14 cellular contexts compared by ENCODE assay signal in the genomic region with DNA sequence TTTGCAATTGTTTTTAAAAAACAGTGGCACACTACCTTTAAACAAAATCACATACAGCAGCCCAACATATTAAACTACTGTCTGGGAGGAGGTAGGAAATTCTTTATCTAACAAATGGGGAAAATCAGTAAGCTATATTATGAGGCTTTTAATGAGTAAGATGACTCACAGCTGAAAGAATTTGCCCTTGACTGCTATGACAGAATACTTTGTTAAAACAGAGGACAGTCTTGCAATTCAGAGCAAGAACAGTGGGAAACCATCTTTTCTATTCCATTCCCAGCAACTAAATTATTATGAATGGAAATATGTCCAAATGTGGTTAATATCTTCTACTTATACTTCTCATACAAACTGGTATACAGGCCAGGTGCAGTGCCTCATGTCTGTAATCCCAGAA. TPM values are rescaled to one million over a fixed set of nuclear protein-coding genes. Genes with fewer than 3 reads are reported as not detected.
DNase-seq lines count a peak whose midpoint lies in the region; ATAC-seq, FAIRE-seq and TF ChIP-seq lines count a peak whose summit lies in the region.
"Had no signal": no experiment of that assay in that cellular context is flagged by ENCODE, and none has a peak within 500 bp of the region (broad histone marks: within the 10 kb centered on the region; RNA-seq: fewer than 3 reads in every experiment).

No MANE protein-coding gene starts in this region.

- intact Hi-C loops in left colon (cut with DNase I, micrococcal nuclease) = no loop called here
- intact Hi-C loops in CD8-positive, alpha-beta T cell (cut with DNase I, micrococcal nuclease) = no loop called here

- ATAC-seq in left colon = peak; percentile 46
- no peak for ATAC-seq in CD8-positive, alpha-beta T cell
- ATAC-seq in GM21825 (IDR thresholded peaks at IDR 0.05; ENCODE audit: unreplicated experiment) = no peak

- H3K27me3 Mint-ChIP-seq in CD8-positive, alpha-beta T cell (ENCODE audit: low read depth) = no peaks in the 10 kb centered on the region
- H3K27me3 Mint-ChIP-seq: activated naive CD8-positive, alpha-beta T cell had no signal

- CTCF ChIA-PET in AG04450 (lab: Charles Lee) = no interaction called here
- CTCF ChIA-PET in CD8-positive, alpha-beta T cell (lab: Charles Lee) = no interaction called here

- no peak overlapping the region for H3K27ac Mint-ChIP-seq in CD8-positive, alpha-beta T cell
- H3K27ac Mint-ChIP-seq: activated naive CD8-positive, alpha-beta T cell had no signal

- DNase-seq in AG04450 (ENCODE audit: low read depth, low spot score) (peak; percentile 18), cardiac fibroblast (ENCODE audit: low read depth in 2 of 2) (peak; percentile 54 to 61), left colon (no peak), GM12891 (ENCODE audit: insufficient read length, low spot score) (no peak), KG1 (lab: John Stamatoyannopoulos, UW) (no peak)
- DNase-seq in CD8-positive, alpha-beta T cell = no peak
- DNase-seq: left ventricle myocardium inferior, NCI-H187 treated with DMSO at 0.1 percent for 48 hours, posterior cingulate gyrus, substantia nigra had no signal

- no peaks in the 10 kb centered on the region for H3K9me3 ChIP-seq in AG04450 (ENCODE audit: control insufficient read depth, insufficient read depth, low read length)
- H3K9me3 ChIP-seq in CD8-positive, alpha-beta T cell (ENCODE audit: low read length) = no peaks in the 10 kb centered on the region
- H3K9me3 ChIP-seq: BLaER1, left ventricle myocardium inferior had no signal

- H3K4me3 ChIP-seq in AG04450 (ENCODE audit: low read depth, low read length) = no peak overlapping the region
- H3K4me3 ChIP-seq in cardiac fibroblast (replicated peaks in 1 of 2; ENCODE audit: low read depth in 2 of 2, low read length in 2 of 2) = no peak overlapping the region
- H3K4me3 ChIP-seq in CD8-positive, alpha-beta T cell (ENCODE audit: low read depth, low read length) = no peak overlapping the region
- H3K4me3 ChIP-seq: BLaER1, left ventricle myocardium inferior had no signal

- no peak overlapping the region for H3K4me3 Mint-ChIP-seq in CD8-positive, alpha-beta T cell
- H3K4me3 Mint-ChIP-seq: activated naive CD8-positive, alpha-beta T cell had no signal

- H3K27ac ChIP-seq in AG04450 (ENCODE audit: low read depth, low read length) = no peak overlapping the region
- H3K27ac ChIP-seq in CD8-positive, alpha-beta T cell (ENCODE audit: low read depth, low read length) = no peak overlapping the region
- H3K27ac ChIP-seq: BLaER1, left ventricle myocardium inferior had no signal

- no peaks in the 10 kb centered on the region for H3K9me3 Mint-ChIP-seq in CD8-positive, alpha-beta T cell

- POLR2A ChIA-PET in AG04450 (lab: Yijun Ruan, JAX) = no interaction called here
- POLR2A ChIA-PET in CD8-positive, alpha-beta T cell (lab: Charles Lee) = no interaction called here

- no peak for FAIRE-seq in GM12891 (lab: Jason Lieb, UNC)

- H3K27me3 ChIP-seq in AG04450 (ENCODE audit: control insufficient read depth, insufficient read depth, low read length) = no peaks in the 10 kb centered on the region
- H3K27me3 ChIP-seq in CD8-positive, alpha-beta T cell (ENCODE audit: insufficient read depth, low read length) = no peaks in the 10 kb centered on the region
- H3K27me3 ChIP-seq: BLaER1 had no signal

- no peaks in the 10 kb centered on the region for H3K4me1 Mint-ChIP-seq in CD8-positive, alpha-beta T cell (ENCODE audit: low read depth)

- no peaks in the 10 kb centered on the region for H3K36me3 ChIP-seq in CD8-positive, alpha-beta T cell (ENCODE audit: insufficient read depth, low read length)
- H3K36me3 ChIP-seq: BLaER1, left ventricle myocardium inferior had no signal

- TF ChIP-seq RAD21 in Ishikawa (IDR thresholded peaks at IDR 0.05; ENCODE audit: low read depth) = no peak

- no peak for TF ChIP-seq EP300 in Ishikawa (IDR thresholded peaks at IDR 0.05; ENCODE audit: borderline replicate concordance)

- TF ChIP-seq POLR2A in GM12891 (IDR thresholded peaks at IDR 0.05; ENCODE audit: low read depth, low read length) = no peak

- TF ChIP-seq CTCF in AG04450 (IDR thresholded peaks at IDR 0.05; ENCODE audit: low read depth, low read length) = no peak
- TF ChIP-seq CTCF in cardiac fibroblast (IDR thresholded peaks at IDR 0.05; ENCODE audit: low read depth, low read length) = no peak
- TF ChIP-seq CTCF in CD8-positive, alpha-beta T cell (IDR thresholded peaks at IDR 0.05) = no peak

- H3K36me3 Mint-ChIP-seq in CD8-positive, alpha-beta T cell = no peaks in the 10 kb centered on the region
- H3K36me3 Mint-ChIP-seq: activated naive CD8-positive, alpha-beta T cell had no signal

- no peaks in the 10 kb centered on the region for H3K4me1 ChIP-seq in CD8-positive, alpha-beta T cell (ENCODE audit: insufficient read depth, low read length)
- H3K4me1 ChIP-seq: BLaER1 had no signal

TF ChIP-seq in Ishikawa, 13 proteins besides CTCF, POLR2A, EP300 and RAD21:
- TF ChIP-seq TEAD4 (IDR thresholded peaks at IDR 0.05) = peak; percentile 34; the same call in 1 of the 2 replicates
- TF ChIP-seq, protein P1, sequence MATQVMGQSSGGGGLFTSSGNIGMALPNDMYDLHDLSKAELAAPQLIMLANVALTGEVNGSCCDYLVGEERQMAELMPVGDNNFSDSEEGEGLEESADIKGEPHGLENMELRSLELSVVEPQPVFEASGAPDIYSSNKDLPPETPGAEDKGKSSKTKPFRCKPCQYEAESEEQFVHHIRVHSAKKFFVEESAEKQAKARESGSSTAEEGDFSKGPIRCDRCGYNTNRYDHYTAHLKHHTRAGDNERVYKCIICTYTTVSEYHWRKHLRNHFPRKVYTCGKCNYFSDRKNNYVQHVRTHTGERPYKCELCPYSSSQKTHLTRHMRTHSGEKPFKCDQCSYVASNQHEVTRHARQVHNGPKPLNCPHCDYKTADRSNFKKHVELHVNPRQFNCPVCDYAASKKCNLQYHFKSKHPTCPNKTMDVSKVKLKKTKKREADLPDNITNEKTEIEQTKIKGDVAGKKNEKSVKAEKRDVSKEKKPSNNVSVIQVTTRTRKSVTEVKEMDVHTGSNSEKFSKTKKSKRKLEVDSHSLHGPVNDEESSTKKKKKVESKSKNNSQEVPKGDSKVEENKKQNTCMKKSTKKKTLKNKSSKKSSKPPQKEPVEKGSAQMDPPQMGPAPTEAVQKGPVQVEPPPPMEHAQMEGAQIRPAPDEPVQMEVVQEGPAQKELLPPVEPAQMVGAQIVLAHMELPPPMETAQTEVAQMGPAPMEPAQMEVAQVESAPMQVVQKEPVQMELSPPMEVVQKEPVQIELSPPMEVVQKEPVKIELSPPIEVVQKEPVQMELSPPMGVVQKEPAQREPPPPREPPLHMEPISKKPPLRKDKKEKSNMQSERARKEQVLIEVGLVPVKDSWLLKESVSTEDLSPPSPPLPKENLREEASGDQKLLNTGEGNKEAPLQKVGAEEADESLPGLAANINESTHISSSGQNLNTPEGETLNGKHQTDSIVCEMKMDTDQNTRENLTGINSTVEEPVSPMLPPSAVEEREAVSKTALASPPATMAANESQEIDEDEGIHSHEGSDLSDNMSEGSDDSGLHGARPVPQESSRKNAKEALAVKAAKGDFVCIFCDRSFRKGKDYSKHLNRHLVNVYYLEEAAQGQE (IDR thresholded peaks at IDR 0.05; ENCODE audit: low read depth) = no peak

TF ChIP-seq in GM12891, 5 proteins besides CTCF, POLR2A, EP300 and RAD21:
- TF ChIP-seq POU2F2 (IDR thresholded peaks at IDR 0.05; ENCODE audit: low read depth, low read length) (no peak), PAX5 (IDR thresholded peaks at IDR 0.05; ENCODE audit: insufficient read depth, low read length, severe bottlenecking) (no peak), SPI1 (IDR thresholded peaks at IDR 0.05; ENCODE audit: low read depth, low read length) (no peak)

RNA-seq across cellular contexts. Expression of a gene that starts 49.2 kb away (rescaled TPM):
- polyA plus RNA-seq in AG04450 (2011; rRNA removed) = 10.0 and 14.5 TPM in 2 replicates
- polyA minus RNA-seq in AG04450 (2011; rRNA and poly(A)+ RNA removed) = 4.6 and 5.9 TPM in 2 replicates
- 10 to 100 TPM; 16.5 to 23.8 TPM for total RNA-seq in left colon
- total RNA-seq in CD8-positive, alpha-beta T cell = 10 to 100 TPM; 15.9 to 16.5 TPM
- 7.4 TPM for polyA plus RNA-seq in GM12891 (2012; ENCODE audit: low read depth, missing spikeins)

Comparison
In these comparisons a context has a peak if more than half of its experiments do, and no peak if none do; other contexts are left out.
1. DNase-seq: peak in AG04450 (single experiment) and cardiac fibroblast (2 of 2); none in left colon (0 of 2), CD8-positive, alpha-beta T cell (0 of 7), GM12891 (single experiment) and KG1 (single experiment).